In the genomic region with DNA sequence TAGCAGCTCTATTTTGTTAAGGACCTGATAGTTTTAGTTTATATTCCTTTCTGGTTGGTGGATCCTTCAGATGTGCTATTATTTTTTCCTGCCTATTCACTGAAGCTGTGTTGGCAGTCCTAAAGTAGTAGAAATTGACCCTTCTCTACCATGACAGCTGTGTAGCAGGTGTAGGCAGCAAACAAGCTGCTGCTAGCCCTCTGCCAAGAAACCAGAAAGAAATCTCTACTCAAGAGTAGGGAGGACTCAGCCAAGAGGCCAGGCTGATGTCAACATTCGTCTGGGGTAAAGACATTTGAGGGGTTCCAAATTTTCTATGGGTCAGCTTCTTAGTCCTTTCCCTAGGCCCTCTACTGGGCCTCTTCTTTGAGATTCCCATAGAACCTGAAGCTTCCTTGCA, we compare ENCODE assay signal across 1 cellular context.
TF ChIP-seq lines count a peak whose summit lies in the region.

No MANE protein-coding gene starts in this region.

TF ChIP-seq in GM23338, 12 proteins besides CTCF, POLR2A, EP300 and RAD21 (continued from another document):
- TF ChIP-seq, protein P1, sequence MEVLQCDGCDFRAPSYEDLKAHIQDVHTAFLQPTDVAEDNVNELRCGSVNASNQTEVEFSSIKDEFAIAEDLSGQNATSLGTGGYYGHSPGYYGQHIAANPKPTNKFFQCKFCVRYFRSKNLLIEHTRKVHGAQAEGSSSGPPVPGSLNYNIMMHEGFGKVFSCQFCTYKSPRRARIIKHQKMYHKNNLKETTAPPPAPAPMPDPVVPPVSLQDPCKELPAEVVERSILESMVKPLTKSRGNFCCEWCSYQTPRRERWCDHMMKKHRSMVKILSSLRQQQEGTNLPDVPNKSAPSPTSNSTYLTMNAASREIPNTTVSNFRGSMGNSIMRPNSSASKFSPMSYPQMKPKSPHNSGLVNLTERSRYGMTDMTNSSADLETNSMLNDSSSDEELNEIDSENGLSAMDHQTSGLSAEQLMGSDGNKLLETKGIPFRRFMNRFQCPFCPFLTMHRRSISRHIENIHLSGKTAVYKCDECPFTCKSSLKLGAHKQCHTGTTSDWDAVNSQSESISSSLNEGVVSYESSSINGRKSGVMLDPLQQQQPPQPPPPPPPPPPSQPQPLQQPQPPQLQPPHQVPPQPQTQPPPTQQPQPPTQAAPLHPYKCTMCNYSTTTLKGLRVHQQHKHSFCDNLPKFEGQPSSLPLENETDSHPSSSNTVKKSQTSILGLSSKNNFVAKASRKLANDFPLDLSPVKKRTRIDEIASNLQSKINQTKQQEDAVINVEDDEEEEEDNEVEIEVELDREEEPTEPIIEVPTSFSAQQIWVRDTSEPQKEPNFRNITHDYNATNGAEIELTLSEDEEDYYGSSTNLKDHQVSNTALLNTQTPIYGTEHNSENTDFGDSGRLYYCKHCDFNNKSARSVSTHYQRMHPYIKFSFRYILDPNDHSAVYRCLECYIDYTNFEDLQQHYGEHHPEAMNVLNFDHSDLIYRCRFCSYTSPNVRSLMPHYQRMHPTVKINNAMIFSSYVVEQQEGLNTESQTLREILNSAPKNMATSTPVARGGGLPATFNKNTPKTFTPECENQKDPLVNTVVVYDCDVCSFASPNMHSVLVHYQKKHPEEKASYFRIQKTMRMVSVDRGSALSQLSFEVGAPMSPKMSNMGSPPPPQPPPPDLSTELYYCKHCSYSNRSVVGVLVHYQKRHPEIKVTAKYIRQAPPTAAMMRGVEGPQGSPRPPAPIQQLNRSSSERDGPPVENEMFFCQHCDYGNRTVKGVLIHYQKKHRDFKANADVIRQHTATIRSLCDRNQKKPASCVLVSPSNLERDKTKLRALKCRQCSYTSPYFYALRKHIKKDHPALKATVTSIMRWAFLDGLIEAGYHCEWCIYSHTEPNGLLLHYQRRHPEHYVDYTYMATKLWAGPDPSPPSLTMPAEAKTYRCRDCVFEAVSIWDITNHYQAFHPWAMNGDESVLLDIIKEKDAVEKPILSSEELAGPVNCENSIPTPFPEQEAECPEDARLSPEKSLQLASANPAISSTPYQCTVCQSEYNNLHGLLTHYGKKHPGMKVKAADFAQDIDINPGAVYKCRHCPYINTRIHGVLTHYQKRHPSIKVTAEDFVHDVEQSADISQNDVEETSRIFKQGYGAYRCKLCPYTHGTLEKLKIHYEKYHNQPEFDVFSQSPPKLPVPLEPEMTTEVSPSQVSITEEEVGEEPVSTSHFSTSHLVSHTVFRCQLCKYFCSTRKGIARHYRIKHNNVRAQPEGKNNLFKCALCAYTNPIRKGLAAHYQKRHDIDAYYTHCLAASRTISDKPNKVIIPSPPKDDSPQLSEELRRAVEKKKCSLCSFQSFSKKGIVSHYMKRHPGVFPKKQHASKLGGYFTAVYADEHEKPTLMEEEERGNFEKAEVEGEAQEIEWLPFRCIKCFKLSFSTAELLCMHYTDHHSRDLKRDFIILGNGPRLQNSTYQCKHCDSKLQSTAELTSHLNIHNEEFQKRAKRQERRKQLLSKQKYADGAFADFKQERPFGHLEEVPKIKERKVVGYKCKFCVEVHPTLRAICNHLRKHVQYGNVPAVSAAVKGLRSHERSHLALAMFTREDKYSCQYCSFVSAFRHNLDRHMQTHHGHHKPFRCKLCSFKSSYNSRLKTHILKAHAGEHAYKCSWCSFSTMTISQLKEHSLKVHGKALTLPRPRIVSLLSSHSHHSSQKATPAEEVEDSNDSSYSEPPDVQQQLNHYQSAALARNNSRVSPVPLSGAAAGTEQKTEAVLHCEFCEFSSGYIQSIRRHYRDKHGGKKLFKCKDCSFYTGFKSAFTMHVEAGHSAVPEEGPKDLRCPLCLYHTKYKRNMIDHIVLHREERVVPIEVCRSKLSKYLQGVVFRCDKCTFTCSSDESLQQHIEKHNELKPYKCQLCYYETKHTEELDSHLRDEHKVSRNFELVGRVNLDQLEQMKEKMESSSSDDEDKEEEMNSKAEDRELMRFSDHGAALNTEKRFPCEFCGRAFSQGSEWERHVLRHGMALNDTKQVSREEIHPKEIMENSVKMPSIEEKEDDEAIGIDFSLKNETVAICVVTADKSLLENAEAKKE (CRISPR knock-in tag; IDR thresholded peaks at IDR 0.05), result no peak
